ENCODE assay signal across 23 cellular contexts in genomic region chr1:174466607-174467006, GRCh38. TPM values are rescaled to one million over a fixed set of nuclear protein-coding genes. Genes with fewer than 3 reads are reported as not detected.
"Had no signal": no experiment of that assay in that cellular context is flagged by ENCODE, and none has a peak within 500 bp of the region (broad histone marks: within the 10 kb centered on the region; RNA-seq: fewer than 3 reads in every experiment).

No MANE protein-coding gene starts in this region.

- H3K4me3 Mint-ChIP-seq: mesothelial cell of epicardium; natural killer cell treated with Interleukin-12 subunit alpha and Interleukin-12 subunit beta and Interleukin-15 and Interleukin-18, amount 100 ng/mL, for 72 hours; neural progenitor cell had no signal

- H3K4me3 ChIP-seq: dorsolateral prefrontal cortex, heart left ventricle, neural progenitor cell, ovary, right atrium auricular region, sigmoid colon, skin epidermis, stomach, thoracic aorta, transverse colon had no signal

- H3K9ac ChIP-seq: neural progenitor cell had no signal

- H3K4me1 ChIP-seq: neural progenitor cell, sigmoid colon, stomach, transverse colon had no signal

- DNase-seq: cortex of kidney; dorsolateral prefrontal cortex; effector CD8-positive, alpha-beta T cell; heart left ventricle; hypothalamus; islet precursor cell; mammary epithelial cell; nucleus accumbens; ovary; sigmoid colon; stimulated activated CD4-positive, alpha-beta T cell treated with anti-CD3 and anti-CD28 coated beads, Interleukin-12 subunit alpha, Interleukin-12 subunit beta, amount 100 ng/mL, for 4 hours; stimulated activated naive CD4-positive, alpha-beta T cell; stomach; substantia nigra; transverse colon had no signal

- H3K4me2 ChIP-seq: neural progenitor cell had no signal

- H3K27me3 ChIP-seq: dorsolateral prefrontal cortex, heart left ventricle, neural progenitor cell, ovary, right atrium auricular region, sigmoid colon, stomach, transverse colon had no signal

- H3K27ac ChIP-seq: dorsolateral prefrontal cortex, heart left ventricle, neural progenitor cell, ovary, right atrium auricular region, sigmoid colon, skin epidermis, stomach, thoracic aorta, transverse colon had no signal

- H3K9me3 Mint-ChIP-seq: mesothelial cell of epicardium; natural killer cell treated with Interleukin-12 subunit alpha and Interleukin-12 subunit beta and Interleukin-15 and Interleukin-18, amount 100 ng/mL, for 72 hours; neural progenitor cell had no signal

- FAIRE-seq: frontal cortex had no signal

- H3K36me3 ChIP-seq: heart left ventricle, neural progenitor cell, ovary, right atrium auricular region, sigmoid colon, stomach, thoracic aorta, transverse colon had no signal

- H3K36me3 Mint-ChIP-seq: mesothelial cell of epicardium, neural progenitor cell had no signal

- H3K27me3 Mint-ChIP-seq: natural killer cell treated with Interleukin-12 subunit alpha and Interleukin-12 subunit beta and Interleukin-15 and Interleukin-18, amount 100 ng/mL, for 72 hours had no signal

- H3K27ac Mint-ChIP-seq: mesothelial cell of epicardium; natural killer cell treated with Interleukin-12 subunit alpha and Interleukin-12 subunit beta and Interleukin-15 and Interleukin-18, amount 100 ng/mL, for 72 hours; neural progenitor cell had no signal

- H2AFZ ChIP-seq: neural progenitor cell had no signal

- ATAC-seq: left lobe of liver; natural killer cell treated with Interleukin-12 subunit alpha and Interleukin-12 subunit beta and Interleukin-15 and Interleukin-18, amount 100 ng/mL, for 72 hours had no signal

- H3K4me1 Mint-ChIP-seq: mesothelial cell of epicardium, neural progenitor cell had no signal

- H3K9me3 ChIP-seq: heart left ventricle, ovary, right atrium auricular region, sigmoid colon, stomach, thoracic aorta, transverse colon had no signal

RNA-seq across cellular contexts. Expression of gene GPR52, which starts 18.8 kb away (rescaled TPM):
- polyA plus RNA-seq: mammary epithelial cell, stomach had no signal
